Comparison of ENCODE assay signal across 9 cellular contexts in genomic region chr10:71970331-71970730, GRCh38. TPM values are rescaled to one million over a fixed set of nuclear protein-coding genes. Genes with fewer than 3 reads are reported as not detected.
DNase-seq lines count a peak whose midpoint lies in the region; ATAC-seq and TF ChIP-seq lines count a peak whose summit lies in the region.
"Had no signal": no experiment of that assay in that cellular context is flagged by ENCODE, and none has a peak within 500 bp of the region (broad histone marks: within the 10 kb centered on the region; RNA-seq: fewer than 3 reads in every experiment).

No MANE protein-coding gene starts in this region.

- H3K36me3 ChIP-seq in mucosa of descending colon (ENCODE audit: low read depth): no peaks in the 10 kb centered on the region

- intact Hi-C loops in mucosa of descending colon (cut with DNase I, micrococcal nuclease): no loop called here

- H3K4me3 ChIP-seq in AG04449 (ENCODE audit: low read depth, low read length) (no peak overlapping the region), mucosa of descending colon (no peak overlapping the region)

- DNase-seq in AG04449 (ENCODE audit: low read depth, low spot score): no peak
- DNase-seq in KBM-7: peak; percentile 25
- DNase-seq in cerebellar cortex (ENCODE audit: low spot score): peak; percentile 50
- no peak for DNase-seq in mucosa of descending colon
- no peak for DNase-seq in NK-92 (lab: John Stamatoyannopoulos, UW; ENCODE audit: unreplicated experiment)
- DNase-seq in stimulated activated naive CD8-positive, alpha-beta T cell treated with anti-CD3 and anti-CD28 coated beads, Interleukin-15, Interleukin-2, amounts not matched to agents 100 U/mL and 50 U/mL, for 24 hours: no peak
- no peak for DNase-seq in NOMO-1 (lab: John Stamatoyannopoulos, UW; ENCODE audit: unreplicated experiment in 2 of 2)
- DNase-seq: naive B cell had no signal

- H3K9me3 ChIP-seq in mucosa of descending colon: no peaks in the 10 kb centered on the region

- peak; percentile 24 for TF ChIP-seq CTCF in AG04449 (IDR thresholded peaks at IDR 0.05; ENCODE audit: insufficient read depth, low read length, missing control alignments)
- TF ChIP-seq CTCF in mucosa of descending colon (IDR thresholded peaks at IDR 0.05): no peak

- CTCF ChIA-PET in AG04449 (lab: Yijun Ruan, JAX): interaction anchor here (0.8 to 1.4 kb wide), 3 partner anchors 14 to 79 kb away, joined by 3 to 7 read pairs (median 6); no protein-coding TSS in a partner anchor

- peak; percentile 63 for ATAC-seq in mucosa of descending colon
- no peak for ATAC-seq in GM21723 (IDR thresholded peaks at IDR 0.05; ENCODE audit: unreplicated experiment)
- ATAC-seq in stimulated activated naive CD8-positive, alpha-beta T cell treated with anti-CD3 and anti-CD28 coated beads, Interleukin-15, Interleukin-2, amounts not matched to agents 100 U/mL and 50 U/mL, for 24 hours: no peak

- peaks cover under 1% of the 10 kb centered on the region for H3K4me1 ChIP-seq in mucosa of descending colon (ENCODE audit: low read depth)

- in situ Hi-C loops in KBM-7 (cut with MboI; ENCODE audit: low pct_unique_long_range_greater_than_20kb, low sequenced_read_pairs): no loop called here

- POLR2A ChIA-PET in AG04449 (lab: Yijun Ruan, JAX): no interaction called here

RNA-seq across cellular contexts. Expression of gene CHST3, which starts 6.1 kb away (rescaled TPM):
- total RNA-seq in mucosa of descending colon: 10 to 100 TPM in 1 of 3 donors, 1 to 10 TPM in 2; 1.1 to 15.7 (median 3.1) TPM

Comparison
In these comparisons a context has a peak if more than half of its experiments do, and no peak if none do; other contexts are left out.
1. DNase-seq: peak in KBM-7 (single experiment) and cerebellar cortex (single experiment); none in AG04449 (single experiment), mucosa of descending colon (0 of 3), NK-92 (single experiment), stimulated activated naive CD8-positive, alpha-beta T cell treated with anti-CD3 and anti-CD28 coated beads, Interleukin-15, Interleukin-2, amounts not matched to agents 100 U/mL and 50 U/mL, for 24 hours (single experiment) and NOMO-1 (0 of 2).